In the genomic region with DNA sequence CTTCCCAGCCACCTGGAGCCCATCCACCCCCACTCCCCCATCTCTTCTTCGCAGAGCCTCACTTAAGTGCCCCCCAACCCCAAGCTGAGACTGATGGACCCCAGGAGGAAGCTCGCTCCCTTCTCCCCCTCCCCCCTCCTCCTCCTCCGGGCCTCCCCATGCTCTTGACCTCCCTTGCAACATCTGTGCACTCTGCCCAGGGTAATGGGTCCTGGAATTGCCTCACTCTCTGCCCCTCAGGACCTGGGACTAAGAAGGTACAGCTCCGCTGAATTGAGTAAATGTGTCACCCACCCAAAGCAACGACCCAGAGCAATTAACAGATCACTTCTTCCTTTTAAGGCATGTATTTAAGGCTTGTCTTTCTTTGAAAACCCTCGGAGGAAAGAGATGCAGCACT, we compare ENCODE assay signal across 13 cellular contexts.
"Had no signal": no experiment of that assay in that cellular context is flagged by ENCODE, and none has a peak within 500 bp of the region (broad histone marks: within the 10 kb centered on the region; RNA-seq: fewer than 3 reads in every experiment).

No MANE protein-coding gene starts in this region.

- ATAC-seq: activated CD8-positive, alpha-beta memory T cell treated with anti-CD3 and anti-CD28 coated beads, Interleukin-2, amount 10 ng/mL, durations not matched to agents 7 days and 5 days; activated T-cell treated with anti-CD3 and anti-CD28 coated beads, Interleukin-2, amount 50 U/mL, for 72 hours; left ventricle myocardium superior; right cardiac atrium; stimulated activated naive B cell treated with anti-CD40 and anti-IgM and Interleukin-4, amounts not matched to agents 10 μg/mL and 1 μg/mL and 100 μg/mL, for 72 hours had no signal

- H3K27me3 Mint-ChIP-seq: central memory CD8-positive, alpha-beta T cell; stimulated activated naive B cell treated with anti-CD40 and anti-IgM and Interleukin-4, amounts not matched to agents 10 μg/mL and 1 μg/mL and 100 μg/mL, for 72 hours; type B pancreatic cell had no signal

- H3K36me3 ChIP-seq: neutrophil had no signal

- H3K27me3 ChIP-seq: neutrophil had no signal

- H3K9me3 Mint-ChIP-seq: activated T-cell treated with anti-CD3 and anti-CD28 coated beads, Interleukin-2, amount 50 U/mL, for 72 hours; central memory CD8-positive, alpha-beta T cell; stimulated activated naive B cell treated with anti-CD40 and anti-IgM and Interleukin-4, amounts not matched to agents 10 μg/mL and 1 μg/mL and 100 μg/mL, for 72 hours; type B pancreatic cell had no signal

- DNase-seq: activated CD4-positive, CD25-positive, alpha-beta regulatory T cell; activated CD8-positive, alpha-beta memory T cell treated with anti-CD3 and anti-CD28 coated beads, Interleukin-2, amount 10 ng/mL, durations not matched to agents 7 days and 5 days; activated T-cell treated with anti-CD3 and anti-CD28 coated beads, Interleukin-2, amount 50 U/mL, for 72 hours; cortex of kidney; effector CD8-positive, alpha-beta T cell; left ventricle myocardium superior; posterior cingulate gyrus; right cardiac atrium; stimulated activated naive B cell treated with anti-CD40 and anti-IgM and Interleukin-4, amounts not matched to agents 10 μg/mL and 1 μg/mL and 100 μg/mL, for 72 hours; T-helper 2 cell had no signal

- H3K4me3 Mint-ChIP-seq: activated CD8-positive, alpha-beta memory T cell treated with anti-CD3 and anti-CD28 coated beads, Interleukin-2, amount 10 ng/mL, durations not matched to agents 7 days and 5 days; activated T-cell treated with anti-CD3 and anti-CD28 coated beads, Interleukin-2, amount 50 U/mL, for 72 hours; central memory CD8-positive, alpha-beta T cell; stimulated activated naive B cell treated with anti-CD40 and anti-IgM and Interleukin-4, amounts not matched to agents 10 μg/mL and 1 μg/mL and 100 μg/mL, for 72 hours; type B pancreatic cell had no signal

- H3K9me3 ChIP-seq: neutrophil had no signal

- H3K27ac Mint-ChIP-seq: activated CD8-positive, alpha-beta memory T cell treated with anti-CD3 and anti-CD28 coated beads, Interleukin-2, amount 10 ng/mL, durations not matched to agents 7 days and 5 days; activated T-cell treated with anti-CD3 and anti-CD28 coated beads, Interleukin-2, amount 50 U/mL, for 72 hours; stimulated activated naive B cell treated with anti-CD40 and anti-IgM and Interleukin-4, amounts not matched to agents 10 μg/mL and 1 μg/mL and 100 μg/mL, for 72 hours; type B pancreatic cell had no signal

- H3K36me3 Mint-ChIP-seq: activated CD8-positive, alpha-beta memory T cell treated with anti-CD3 and anti-CD28 coated beads, Interleukin-2, amount 10 ng/mL, durations not matched to agents 7 days and 5 days; stimulated activated naive B cell treated with anti-CD40 and anti-IgM and Interleukin-4, amounts not matched to agents 10 μg/mL and 1 μg/mL and 100 μg/mL, for 72 hours; type B pancreatic cell had no signal

- H3K27ac ChIP-seq: neutrophil had no signal
